1 cellular context compared by ENCODE assay signal in the genomic region with DNA sequence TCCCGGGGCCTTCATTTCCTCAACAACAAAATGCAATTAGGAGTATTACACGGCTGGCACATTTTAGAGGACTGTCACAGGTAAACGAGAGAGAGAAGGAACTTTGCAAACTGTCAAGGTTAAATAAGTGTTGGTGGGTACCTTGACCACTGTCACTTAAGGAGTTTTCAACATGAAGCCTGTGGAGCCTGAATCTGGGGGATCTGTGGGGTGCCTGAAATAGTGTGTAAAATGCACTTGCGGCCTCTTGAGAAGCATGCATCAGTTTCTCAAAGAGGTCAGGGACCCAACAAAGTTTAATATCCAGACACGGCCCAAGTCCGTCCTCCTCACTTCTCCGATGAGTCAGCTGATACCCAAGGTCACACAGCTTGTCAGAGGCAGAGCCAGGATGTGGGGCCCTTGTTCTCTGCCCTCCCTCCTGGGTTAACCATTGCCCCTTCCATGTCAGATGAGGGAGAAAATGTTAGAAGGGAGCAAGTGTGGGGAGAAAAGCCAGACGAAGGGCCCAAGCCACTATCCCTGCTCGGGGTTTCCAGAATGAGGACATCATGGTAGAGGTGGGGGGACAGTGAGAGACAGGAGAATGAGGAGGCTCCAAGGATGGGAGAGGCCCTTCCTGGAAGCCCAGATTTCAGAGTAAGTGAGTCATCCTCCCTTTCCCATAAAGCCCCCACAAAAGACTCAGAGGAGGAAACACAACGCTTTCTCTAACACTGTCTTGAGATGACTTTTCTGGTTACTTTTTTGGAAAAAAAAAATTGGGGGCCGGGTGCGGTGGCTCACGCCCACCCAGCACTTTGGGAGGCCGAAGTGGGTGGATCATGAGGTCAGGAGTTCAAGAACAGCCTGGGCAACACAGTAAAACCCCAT.
TF ChIP-seq lines count a peak whose summit lies in the region.

No MANE protein-coding gene starts in this region.

TF ChIP-seq in HepG2, 621 proteins besides CTCF, POLR2A, EP300 and RAD21 (continued from another document and continues in another):
- TF ChIP-seq AGO2 (optimal IDR thresholded peaks at IDR 0.05; ENCODE audit: low read depth, low read length) (no peak), RBM22 (optimal IDR thresholded peaks at IDR 0.05; ENCODE audit: low read length) (no peak), PHF5A (CRISPR knock-in tag; IDR thresholded peaks at IDR 0.05; ENCODE audit: low read depth, unreplicated experiment) (no peak), KLF9 (CRISPR knock-in tag; IDR thresholded peaks at IDR 0.05; ENCODE audit: low read depth) (no peak), ZSCAN29 (CRISPR knock-in tag; conservative IDR thresholded peaks at IDR 0.05) (no peak), TBX2 (CRISPR knock-in tag; IDR thresholded peaks at IDR 0.05; ENCODE audit: borderline replicate concordance) (no peak; the same call in 1 of the 2 replicates), ZNF883 (CRISPR knock-in tag; IDR thresholded peaks at IDR 0.05; ENCODE audit: not compliant biosample characterization) (no peak), CCDC6 (CRISPR knock-in tag; IDR thresholded peaks at IDR 0.05) (0 out of 2 replicates have a peak, but pooled peaks have one; percentile 10), EEA1 (CRISPR knock-in tag; IDR thresholded peaks at IDR 0.05; ENCODE audit: borderline replicate concordance) (no peak), HES4 (CRISPR knock-in tag; IDR thresholded peaks at IDR 0.05; ENCODE audit: borderline replicate concordance) (no peak), ZNF746 (CRISPR knock-in tag; IDR thresholded peaks at IDR 0.05) (peak; percentile 81; the same call in 1 of the 2 replicates), KDM5B (CRISPR knock-in tag; IDR thresholded peaks at IDR 0.05; ENCODE audit: borderline replicate concordance) (no peak), HMG20A (CRISPR knock-in tag; IDR thresholded peaks at IDR 0.05; ENCODE audit: borderline replicate concordance) (peak; percentile 45; the same call in 1 of the 2 replicates), ZNF3 (CRISPR knock-in tag; IDR thresholded peaks at IDR 0.05) (no peak), PPARG (CRISPR knock-in tag; conservative IDR thresholded peaks at IDR 0.05) (peak; percentile 25; the same call in 1 of the 2 replicates), RORA (CRISPR knock-in tag; IDR thresholded peaks at IDR 0.05) (no peak), ZNF652 (CRISPR knock-in tag; IDR thresholded peaks at IDR 0.05; ENCODE audit: borderline replicate concordance, low read depth) (peak; percentile 74), CENPT (CRISPR knock-in tag; IDR thresholded peaks at IDR 0.05; ENCODE audit: low read depth) (no peak), ZNF614 (CRISPR knock-in tag; IDR thresholded peaks at IDR 0.05; ENCODE audit: borderline replicate concordance) (no peak), ZNF772 (CRISPR knock-in tag; IDR thresholded peaks at IDR 0.05) (no peak), CAMTA2 (CRISPR knock-in tag; IDR thresholded peaks at IDR 0.05; ENCODE audit: borderline replicate concordance) (no peak), SOX6 (IDR thresholded peaks at IDR 0.05) (no peak), SOX6 (CRISPR knock-in tag; IDR thresholded peaks at IDR 0.05) (peak; percentile 21; the same call in 1 of the 2 replicates), ZNF557 (CRISPR knock-in tag; IDR thresholded peaks at IDR 0.05) (no peak), RFXANK (CRISPR knock-in tag; IDR thresholded peaks at IDR 0.05) (no peak), TMF1 (CRISPR knock-in tag; IDR thresholded peaks at IDR 0.05; ENCODE audit: low read depth) (no peak), KLF11 (CRISPR knock-in tag; IDR thresholded peaks at IDR 0.05) (no peak), GATA4 (IDR thresholded peaks at IDR 0.05; ENCODE audit: borderline replicate concordance, low read depth) (no peak), RNF2 (conservative IDR thresholded peaks at IDR 0.05; ENCODE audit: low read depth) (no peak), ZMYM3 (CRISPR knock-in tag; IDR thresholded peaks at IDR 0.05) (peak; percentile 49; the same call in 1 of the 2 replicates), NFATC3 (CRISPR knock-in tag; IDR thresholded peaks at IDR 0.05) (no peak), ZNF589 (CRISPR knock-in tag; conservative IDR thresholded peaks at IDR 0.05) (no peak), ZNF724P (CRISPR knock-in tag; IDR thresholded peaks at IDR 0.05; ENCODE audit: borderline replicate concordance) (no peak), SIX1 (CRISPR knock-in tag; IDR thresholded peaks at IDR 0.05; ENCODE audit: borderline replicate concordance) (no peak), YEATS2 (CRISPR knock-in tag; IDR thresholded peaks at IDR 0.05; ENCODE audit: borderline replicate concordance) (no peak), ZNF207 (IDR thresholded peaks at IDR 0.05; ENCODE audit: borderline replicate concordance) (no peak), TCF7L2 (IDR thresholded peaks at IDR 0.05; ENCODE audit: low read depth, low read length) (no peak), ZNF331 (CRISPR knock-in tag; IDR thresholded peaks at IDR 0.05) (peak; percentile 21; the same call in 1 of the 2 replicates), RBM39 (IDR thresholded peaks at IDR 0.05; ENCODE audit: low read depth, low read length, poor library complexity, severe bottlenecking) (no peak)
- TF ChIP-seq, protein P1, sequence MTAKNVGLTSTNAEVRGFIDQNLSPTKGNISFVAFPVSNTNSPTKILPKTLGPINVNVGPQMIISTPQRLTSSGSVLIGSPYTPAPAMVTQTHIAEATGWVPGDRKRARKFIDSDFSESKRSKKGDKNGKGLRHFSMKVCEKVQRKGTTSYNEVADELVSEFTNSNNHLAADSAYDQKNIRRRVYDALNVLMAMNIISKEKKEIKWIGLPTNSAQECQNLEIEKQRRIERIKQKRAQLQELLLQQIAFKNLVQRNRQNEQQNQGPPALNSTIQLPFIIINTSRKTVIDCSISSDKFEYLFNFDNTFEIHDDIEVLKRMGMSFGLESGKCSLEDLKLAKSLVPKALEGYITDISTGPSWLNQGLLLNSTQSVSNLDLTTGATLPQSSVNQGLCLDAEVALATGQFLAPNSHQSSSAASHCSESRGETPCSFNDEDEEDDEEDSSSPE (CRISPR knock-in tag; IDR thresholded peaks at IDR 0.05), result no peak
- TF ChIP-seq, protein P2, sequence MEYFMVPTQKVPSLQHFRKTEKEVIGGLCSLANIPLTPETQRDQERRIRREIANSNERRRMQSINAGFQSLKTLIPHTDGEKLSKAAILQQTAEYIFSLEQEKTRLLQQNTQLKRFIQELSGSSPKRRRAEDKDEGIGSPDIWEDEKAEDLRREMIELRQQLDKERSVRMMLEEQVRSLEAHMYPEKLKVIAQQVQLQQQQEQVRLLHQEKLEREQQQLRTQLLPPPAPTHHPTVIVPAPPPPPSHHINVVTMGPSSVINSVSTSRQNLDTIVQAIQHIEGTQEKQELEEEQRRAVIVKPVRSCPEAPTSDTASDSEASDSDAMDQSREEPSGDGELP (IDR thresholded peaks at IDR 0.05; ENCODE audit: borderline replicate concordance, low read depth), result peak; percentile 95
- TF ChIP-seq, protein P3, sequence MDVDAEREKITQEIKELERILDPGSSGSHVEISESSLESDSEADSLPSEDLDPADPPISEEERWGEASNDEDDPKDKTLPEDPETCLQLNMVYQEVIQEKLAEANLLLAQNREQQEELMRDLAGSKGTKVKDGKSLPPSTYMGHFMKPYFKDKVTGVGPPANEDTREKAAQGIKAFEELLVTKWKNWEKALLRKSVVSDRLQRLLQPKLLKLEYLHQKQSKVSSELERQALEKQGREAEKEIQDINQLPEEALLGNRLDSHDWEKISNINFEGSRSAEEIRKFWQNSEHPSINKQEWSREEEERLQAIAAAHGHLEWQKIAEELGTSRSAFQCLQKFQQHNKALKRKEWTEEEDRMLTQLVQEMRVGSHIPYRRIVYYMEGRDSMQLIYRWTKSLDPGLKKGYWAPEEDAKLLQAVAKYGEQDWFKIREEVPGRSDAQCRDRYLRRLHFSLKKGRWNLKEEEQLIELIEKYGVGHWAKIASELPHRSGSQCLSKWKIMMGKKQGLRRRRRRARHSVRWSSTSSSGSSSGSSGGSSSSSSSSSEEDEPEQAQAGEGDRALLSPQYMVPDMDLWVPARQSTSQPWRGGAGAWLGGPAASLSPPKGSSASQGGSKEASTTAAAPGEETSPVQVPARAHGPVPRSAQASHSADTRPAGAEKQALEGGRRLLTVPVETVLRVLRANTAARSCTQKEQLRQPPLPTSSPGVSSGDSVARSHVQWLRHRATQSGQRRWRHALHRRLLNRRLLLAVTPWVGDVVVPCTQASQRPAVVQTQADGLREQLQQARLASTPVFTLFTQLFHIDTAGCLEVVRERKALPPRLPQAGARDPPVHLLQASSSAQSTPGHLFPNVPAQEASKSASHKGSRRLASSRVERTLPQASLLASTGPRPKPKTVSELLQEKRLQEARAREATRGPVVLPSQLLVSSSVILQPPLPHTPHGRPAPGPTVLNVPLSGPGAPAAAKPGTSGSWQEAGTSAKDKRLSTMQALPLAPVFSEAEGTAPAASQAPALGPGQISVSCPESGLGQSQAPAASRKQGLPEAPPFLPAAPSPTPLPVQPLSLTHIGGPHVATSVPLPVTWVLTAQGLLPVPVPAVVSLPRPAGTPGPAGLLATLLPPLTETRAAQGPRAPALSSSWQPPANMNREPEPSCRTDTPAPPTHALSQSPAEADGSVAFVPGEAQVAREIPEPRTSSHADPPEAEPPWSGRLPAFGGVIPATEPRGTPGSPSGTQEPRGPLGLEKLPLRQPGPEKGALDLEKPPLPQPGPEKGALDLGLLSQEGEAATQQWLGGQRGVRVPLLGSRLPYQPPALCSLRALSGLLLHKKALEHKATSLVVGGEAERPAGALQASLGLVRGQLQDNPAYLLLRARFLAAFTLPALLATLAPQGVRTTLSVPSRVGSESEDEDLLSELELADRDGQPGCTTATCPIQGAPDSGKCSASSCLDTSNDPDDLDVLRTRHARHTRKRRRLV (CRISPR knock-in tag; IDR thresholded peaks at IDR 0.05), result no peak
- TF ChIP-seq, protein P4, sequence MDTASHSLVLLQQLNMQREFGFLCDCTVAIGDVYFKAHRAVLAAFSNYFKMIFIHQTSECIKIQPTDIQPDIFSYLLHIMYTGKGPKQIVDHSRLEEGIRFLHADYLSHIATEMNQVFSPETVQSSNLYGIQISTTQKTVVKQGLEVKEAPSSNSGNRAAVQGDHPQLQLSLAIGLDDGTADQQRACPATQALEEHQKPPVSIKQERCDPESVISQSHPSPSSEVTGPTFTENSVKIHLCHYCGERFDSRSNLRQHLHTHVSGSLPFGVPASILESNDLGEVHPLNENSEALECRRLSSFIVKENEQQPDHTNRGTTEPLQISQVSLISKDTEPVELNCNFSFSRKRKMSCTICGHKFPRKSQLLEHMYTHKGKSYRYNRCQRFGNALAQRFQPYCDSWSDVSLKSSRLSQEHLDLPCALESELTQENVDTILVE (CRISPR knock-in tag; IDR thresholded peaks at IDR 0.05), result 0 out of 2 replicates have a peak, but pooled peaks have one; percentile 0
- TF ChIP-seq, protein P5, sequence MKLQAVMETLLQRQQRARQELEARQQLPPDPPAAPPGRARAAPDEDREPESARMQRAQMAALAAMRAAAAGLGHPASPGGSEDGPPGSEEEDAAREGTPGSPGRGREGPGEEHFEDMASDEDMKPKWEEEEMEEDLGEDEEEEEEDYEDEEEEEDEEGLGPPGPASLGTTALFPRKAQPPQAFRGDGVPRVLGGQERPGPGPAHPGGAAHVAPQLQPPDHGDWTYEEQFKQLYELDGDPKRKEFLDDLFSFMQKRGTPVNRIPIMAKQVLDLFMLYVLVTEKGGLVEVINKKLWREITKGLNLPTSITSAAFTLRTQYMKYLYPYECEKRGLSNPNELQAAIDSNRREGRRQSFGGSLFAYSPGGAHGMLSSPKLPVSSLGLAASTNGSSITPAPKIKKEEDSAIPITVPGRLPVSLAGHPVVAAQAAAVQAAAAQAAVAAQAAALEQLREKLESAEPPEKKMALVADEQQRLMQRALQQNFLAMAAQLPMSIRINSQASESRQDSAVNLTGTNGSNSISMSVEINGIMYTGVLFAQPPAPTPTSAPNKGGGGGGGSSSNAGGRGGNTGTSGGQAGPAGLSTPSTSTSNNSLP (IDR thresholded peaks at IDR 0.05; ENCODE audit: low read depth, low read length), result no peak
- TF ChIP-seq, protein P6, sequence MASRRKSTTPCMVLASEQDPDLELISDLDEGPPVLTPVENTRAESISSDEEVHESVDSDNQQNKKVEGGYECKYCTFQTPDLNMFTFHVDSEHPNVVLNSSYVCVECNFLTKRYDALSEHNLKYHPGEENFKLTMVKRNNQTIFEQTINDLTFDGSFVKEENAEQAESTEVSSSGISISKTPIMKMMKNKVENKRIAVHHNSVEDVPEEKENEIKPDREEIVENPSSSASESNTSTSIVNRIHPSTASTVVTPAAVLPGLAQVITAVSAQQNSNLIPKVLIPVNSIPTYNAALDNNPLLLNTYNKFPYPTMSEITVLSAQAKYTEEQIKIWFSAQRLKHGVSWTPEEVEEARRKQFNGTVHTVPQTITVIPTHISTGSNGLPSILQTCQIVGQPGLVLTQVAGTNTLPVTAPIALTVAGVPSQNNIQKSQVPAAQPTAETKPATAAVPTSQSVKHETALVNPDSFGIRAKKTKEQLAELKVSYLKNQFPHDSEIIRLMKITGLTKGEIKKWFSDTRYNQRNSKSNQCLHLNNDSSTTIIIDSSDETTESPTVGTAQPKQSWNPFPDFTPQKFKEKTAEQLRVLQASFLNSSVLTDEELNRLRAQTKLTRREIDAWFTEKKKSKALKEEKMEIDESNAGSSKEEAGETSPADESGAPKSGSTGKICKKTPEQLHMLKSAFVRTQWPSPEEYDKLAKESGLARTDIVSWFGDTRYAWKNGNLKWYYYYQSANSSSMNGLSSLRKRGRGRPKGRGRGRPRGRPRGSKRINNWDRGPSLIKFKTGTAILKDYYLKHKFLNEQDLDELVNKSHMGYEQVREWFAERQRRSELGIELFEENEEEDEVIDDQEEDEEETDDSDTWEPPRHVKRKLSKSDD (CRISPR knock-in tag; IDR thresholded peaks at IDR 0.05; ENCODE audit: low read depth), result no peak
- TF ChIP-seq, protein P7, sequence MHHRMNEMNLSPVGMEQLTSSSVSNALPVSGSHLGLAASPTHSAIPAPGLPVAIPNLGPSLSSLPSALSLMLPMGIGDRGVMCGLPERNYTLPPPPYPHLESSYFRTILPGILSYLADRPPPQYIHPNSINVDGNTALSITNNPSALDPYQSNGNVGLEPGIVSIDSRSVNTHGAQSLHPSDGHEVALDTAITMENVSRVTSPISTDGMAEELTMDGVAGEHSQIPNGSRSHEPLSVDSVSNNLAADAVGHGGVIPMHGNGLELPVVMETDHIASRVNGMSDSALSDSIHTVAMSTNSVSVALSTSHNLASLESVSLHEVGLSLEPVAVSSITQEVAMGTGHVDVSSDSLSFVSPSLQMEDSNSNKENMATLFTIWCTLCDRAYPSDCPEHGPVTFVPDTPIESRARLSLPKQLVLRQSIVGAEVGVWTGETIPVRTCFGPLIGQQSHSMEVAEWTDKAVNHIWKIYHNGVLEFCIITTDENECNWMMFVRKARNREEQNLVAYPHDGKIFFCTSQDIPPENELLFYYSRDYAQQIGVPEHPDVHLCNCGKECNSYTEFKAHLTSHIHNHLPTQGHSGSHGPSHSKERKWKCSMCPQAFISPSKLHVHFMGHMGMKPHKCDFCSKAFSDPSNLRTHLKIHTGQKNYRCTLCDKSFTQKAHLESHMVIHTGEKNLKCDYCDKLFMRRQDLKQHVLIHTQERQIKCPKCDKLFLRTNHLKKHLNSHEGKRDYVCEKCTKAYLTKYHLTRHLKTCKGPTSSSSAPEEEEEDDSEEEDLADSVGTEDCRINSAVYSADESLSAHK (CRISPR knock-in tag; IDR thresholded peaks at IDR 0.05; ENCODE audit: borderline replicate concordance), result no peak
- TF ChIP-seq, protein P8, sequence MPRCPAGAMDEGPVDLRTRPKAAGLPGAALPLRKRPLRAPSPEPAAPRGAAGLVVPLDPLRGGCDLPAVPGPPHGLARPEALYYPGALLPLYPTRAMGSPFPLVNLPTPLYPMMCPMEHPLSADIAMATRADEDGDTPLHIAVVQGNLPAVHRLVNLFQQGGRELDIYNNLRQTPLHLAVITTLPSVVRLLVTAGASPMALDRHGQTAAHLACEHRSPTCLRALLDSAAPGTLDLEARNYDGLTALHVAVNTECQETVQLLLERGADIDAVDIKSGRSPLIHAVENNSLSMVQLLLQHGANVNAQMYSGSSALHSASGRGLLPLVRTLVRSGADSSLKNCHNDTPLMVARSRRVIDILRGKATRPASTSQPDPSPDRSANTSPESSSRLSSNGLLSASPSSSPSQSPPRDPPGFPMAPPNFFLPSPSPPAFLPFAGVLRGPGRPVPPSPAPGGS (CRISPR knock-in tag; IDR thresholded peaks at IDR 0.05), result peak; percentile 40; the same call in 1 of the 2 replicates
